Comparison of ENCODE assay signal across 9 cellular contexts in the genomic region with DNA sequence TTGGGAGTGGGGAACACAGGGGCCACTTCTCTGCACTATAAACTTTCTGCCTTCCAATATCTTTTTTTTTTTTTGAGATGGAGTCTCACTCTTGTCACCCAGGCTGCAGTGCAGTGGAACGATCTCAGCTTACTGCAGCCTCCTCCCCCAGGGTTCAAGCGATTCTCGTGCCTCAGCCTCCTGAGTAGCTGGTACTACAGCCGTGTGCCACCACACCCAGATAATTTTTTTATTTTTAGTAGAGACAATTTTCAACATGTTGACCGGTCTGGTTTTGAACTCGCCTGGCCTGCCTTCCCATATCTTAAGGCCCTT. TPM values are rescaled to one million over a fixed set of nuclear protein-coding genes. Genes with fewer than 3 reads are reported as not detected.
DNase-seq lines count a peak whose midpoint lies in the region; ATAC-seq and TF ChIP-seq lines count a peak whose summit lies in the region.
"Had no signal": no experiment of that assay in that cellular context is flagged by ENCODE, and none has a peak within 500 bp of the region (broad histone marks: within the 10 kb centered on the region; RNA-seq: fewer than 3 reads in every experiment).

No MANE protein-coding gene starts in this region.

- no peak for DNase-seq in activated T-cell treated with anti-CD3 and anti-CD28 coated beads, Interleukin-2, amount 50 U/mL, for 72 hours
- DNase-seq in activated T-cell treated with anti-CD3 and anti-CD28 coated beads, Interleukin-2, amount 50 U/mL, for 1 hour, result no peak
- DNase-seq in astrocyte of the cerebellum (ENCODE audit: low read depth) (no peak), lower leg skin (ENCODE audit: low spot score in 2 of 2) (no peak), thyroid gland (no peak), NCI-H526 treated with DMSO at 0.1 percent for 48 hours (lab: John Stamatoyannopoulos, UW) (no peak), A172 (ENCODE audit: low spot score) (no peak), OCI-M2 (lab: John Stamatoyannopoulos, UW; ENCODE audit: unreplicated experiment) (no peak)

- peaks cover 63% of the 10 kb centered on the region for H3K4me1 Mint-ChIP-seq in activated T-cell treated with anti-CD3 and anti-CD28 coated beads, Interleukin-2, amount 50 U/mL, for 72 hours (ENCODE audit: low read depth)

- H3K9me3 Mint-ChIP-seq in activated T-cell treated with anti-CD3 and anti-CD28 coated beads, Interleukin-2, amount 50 U/mL, for 72 hours, result no peaks in the 10 kb centered on the region

- in situ Hi-C loops in astrocyte of the cerebellum (cut with HindIII; ENCODE audit: low sequenced_read_pairs), result no loop called here

- TF ChIP-seq CTCF in astrocyte of the cerebellum (IDR thresholded peaks at IDR 0.05; ENCODE audit: low read depth, low read length, missing control alignments), result no peak
- no peak for TF ChIP-seq CTCF in lower leg skin (IDR thresholded peaks at IDR 0.05)
- TF ChIP-seq CTCF in thyroid gland (IDR thresholded peaks at IDR 0.05), result no peak

- TF ChIP-seq POLR2A in lower leg skin (IDR thresholded peaks at IDR 0.05), result no peak
- TF ChIP-seq POLR2A in thyroid gland (IDR thresholded peaks at IDR 0.05), result no peak

- peaks cover 38 to 57% of the 10 kb centered on the region in 2 donors for H3K36me3 Mint-ChIP-seq in activated T-cell treated with anti-CD3 and anti-CD28 coated beads, Interleukin-2, amount 50 U/mL, for 72 hours (ENCODE audit: insufficient read depth in 2 of 2)

- peak overlapping the region; percentile 98 to 99 for H3K4me3 Mint-ChIP-seq in activated T-cell treated with anti-CD3 and anti-CD28 coated beads, Interleukin-2, amount 50 U/mL, for 72 hours

- ATAC-seq in activated T-cell treated with anti-CD3 and anti-CD28 coated beads, Interleukin-2, amount 50 U/mL, for 72 hours (replicated peaks in 1 of 2), result no peak

- no peaks in the 10 kb centered on the region for H3K9me3 ChIP-seq in thyroid gland

- H3K27ac ChIP-seq in thyroid gland, result peak overlapping the region; percentile 96 to 99 (median 99)

- H3K36me3 ChIP-seq in thyroid gland, result peaks cover 47 to 49% of the 10 kb centered on the region in 2 donors

- peak overlapping the region; percentile 94 for H3K4me3 ChIP-seq in astrocyte of the cerebellum (ENCODE audit: low read depth, low read length)
- peak overlapping the region; percentile 65 for H3K4me3 ChIP-seq in lower leg skin (ENCODE audit: low read depth, poor library complexity, severe bottlenecking)
- peak overlapping the region; percentile 2 to 94 (median 85) for H3K4me3 ChIP-seq in thyroid gland (replicated peaks in 1 of 3)

- H3K4me1 ChIP-seq in thyroid gland, result peaks cover 33 to 59% of the 10 kb centered on the region in 2 donors

- WGBS in lower leg skin, 2 donors, result 13 to 23% methylated on average over 6 of the region's 6 CpGs
- 42 to 54% methylated on average over 6 of the region's 6 CpGs for WGBS in thyroid gland, 2 donors

- no peaks in the 10 kb centered on the region for H3K27me3 ChIP-seq in thyroid gland

- peak overlapping the region; percentile 99 for H3K27ac Mint-ChIP-seq in activated T-cell treated with anti-CD3 and anti-CD28 coated beads, Interleukin-2, amount 50 U/mL, for 72 hours

- intact Hi-C loops in lower leg skin (cut with DNase I; ENCODE audit: low total_unique reads), result no loop called here
- intact Hi-C loops in thyroid gland (cut with DNase I), result no loop called here

- H3K27me3 Mint-ChIP-seq in activated T-cell treated with anti-CD3 and anti-CD28 coated beads, Interleukin-2, amount 50 U/mL, for 72 hours (ENCODE audit: low read depth), result no peaks in the 10 kb centered on the region

RNA-seq across cellular contexts. Expression of a gene that starts 1.7 kb away (rescaled TPM):
- 100 to 1,000 TPM; 730 to 898 TPM for total RNA-seq in activated T-cell treated with anti-CD3 and anti-CD28 coated beads, Interleukin-2, amount 50 U/mL, for 72 hours
- total RNA-seq in lower leg skin, result 100 to 1,000 TPM; 175 to 190 (median 187) TPM
- total RNA-seq in thyroid gland, result 100 to 1,000 TPM; 145 to 295 (median 159) TPM
- 198 and 207 TPM in 2 replicates for total RNA-seq in A172 (2014; rRNA removed; shearing (Covaris generic))

RNA-seq across cellular contexts. Expression of a gene that starts 38.8 kb away (rescaled TPM):
- total RNA-seq in activated T-cell treated with anti-CD3 and anti-CD28 coated beads, Interleukin-2, amount 50 U/mL, for 72 hours, result not detected
- 1 to 10 TPM; 1.5 to 7.6 (median 4.5) TPM for total RNA-seq in lower leg skin
- not detected for total RNA-seq in thyroid gland
- 0.02 TPM in 1 of 2 replicates, not detected in the other for total RNA-seq in A172 (2014; rRNA removed; shearing (Covaris generic))
- total RNA-seq: Daoy had no signal

RNA-seq across cellular contexts. Expression of a gene that starts 43.0 kb away (rescaled TPM):
- total RNA-seq in activated T-cell treated with anti-CD3 and anti-CD28 coated beads, Interleukin-2, amount 50 U/mL, for 72 hours, result 100 to 1,000 TPM; 101 to 104 TPM
- 10 to 100 TPM; 49.7 to 93.8 (median 64.3) TPM for total RNA-seq in lower leg skin
- 10 to 100 TPM; 25.2 to 76.1 (median 33.6) TPM for total RNA-seq in thyroid gland
- total RNA-seq in A172 (2014; rRNA removed; shearing (Covaris generic)), result 92.4 and 104 TPM in 2 replicates

RNA-seq across cellular contexts. Expression of a gene that starts 49.7 kb away (rescaled TPM):
- 1 to 10 TPM in 1 of 2 donors, under 1 TPM in 1; 0.77 to 1.5 TPM for total RNA-seq in activated T-cell treated with anti-CD3 and anti-CD28 coated beads, Interleukin-2, amount 50 U/mL, for 72 hours
- total RNA-seq in lower leg skin, result not detected
- not detected for total RNA-seq in thyroid gland
- not detected in 2 replicates for total RNA-seq in A172 (2014; rRNA removed; shearing (Covaris generic))
- total RNA-seq: Daoy had no signal

RNA-seq across cellular contexts. Expression of a gene that starts 50.5 kb away (rescaled TPM):
- 10 to 100 TPM; 53.9 to 70.1 TPM for total RNA-seq in activated T-cell treated with anti-CD3 and anti-CD28 coated beads, Interleukin-2, amount 50 U/mL, for 72 hours
- total RNA-seq in lower leg skin, result 10 to 100 TPM; 30.0 to 47.4 (median 38.4) TPM
- total RNA-seq in thyroid gland, result 10 to 100 TPM; 26.3 to 62.8 (median 56.7) TPM
- total RNA-seq in A172 (2014; rRNA removed; shearing (Covaris generic)), result 28.0 and 33.8 TPM in 2 replicates
